Comparison of ENCODE assay signal across 24 cellular contexts in the genomic region with DNA sequence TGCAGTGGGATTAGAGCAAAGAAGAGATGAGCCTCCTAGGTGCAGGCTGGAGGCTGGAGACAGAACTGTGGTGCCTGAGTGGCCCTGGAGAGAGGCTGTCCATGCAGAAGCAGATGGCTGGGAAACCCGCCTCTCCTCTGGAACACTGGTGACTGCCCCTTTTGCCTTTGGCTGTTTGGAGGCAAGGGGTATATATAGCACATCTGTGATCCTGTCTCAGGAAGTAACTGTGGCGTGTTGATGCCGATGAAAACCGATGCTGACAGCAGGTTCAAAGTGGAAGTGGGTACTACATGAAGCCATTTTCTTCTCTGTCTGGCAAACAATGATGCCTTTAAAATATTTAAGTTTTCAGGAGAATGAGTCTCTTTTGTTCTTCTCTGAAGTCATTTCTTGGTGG. TPM values are rescaled to one million over a fixed set of nuclear protein-coding genes. Genes with fewer than 3 reads are reported as not detected.
DNase-seq lines count a peak whose midpoint lies in the region; ATAC-seq and TF ChIP-seq lines count a peak whose summit lies in the region.
"Had no signal": no experiment of that assay in that cellular context is flagged by ENCODE, and none has a peak within 500 bp of the region (broad histone marks: within the 10 kb centered on the region; RNA-seq: fewer than 3 reads in every experiment).

No MANE protein-coding gene starts in this region.

- H3K27me3 ChIP-seq in Loucy (ENCODE audit: insufficient read depth, low read length, poor library complexity, severe bottlenecking) (no peaks in the 10 kb centered on the region), colonic mucosa (no peaks in the 10 kb centered on the region), body of pancreas (no peaks in the 10 kb centered on the region)
- H3K27me3 ChIP-seq: heart left ventricle, upper lobe of right lung had no signal

- WGBS in body of pancreas, 2 donors, result 77 to 79% methylated on average over 4 of the region's 4 CpGs

- H3K27ac Mint-ChIP-seq in activated naive CD4-positive, alpha-beta T cell treated with anti-CD3 and anti-CD28 coated beads, Interleukin-2, amount 50 U/mL, for 24 hours, result no peak overlapping the region
- H3K27ac Mint-ChIP-seq in type B pancreatic cell, result peak overlapping the region; percentile 66
- H3K27ac Mint-ChIP-seq: activated CD4-positive, alpha-beta memory T cell treated with anti-CD3 and anti-CD28 coated beads for 36 hours; effector memory CD8-positive, alpha-beta T cell had no signal

- intact Hi-C loops in colonic mucosa (cut with DNase I) (no loop called here), body of pancreas (cut with DNase I) (no loop called here)

- H3K9me3 ChIP-seq in Loucy (ENCODE audit: insufficient read depth, low read depth, low read length), result no peaks in the 10 kb centered on the region
- H3K9me3 ChIP-seq in colonic mucosa, result no peaks in the 10 kb centered on the region
- H3K9me3 ChIP-seq in body of pancreas, result no peaks in the 10 kb centered on the region
- H3K9me3 ChIP-seq: heart left ventricle, upper lobe of right lung had no signal

- H4K20me1 ChIP-seq in Loucy (ENCODE audit: insufficient read depth, low read length, poor library complexity, severe bottlenecking), result no peaks in the 10 kb centered on the region

- H3K4me1 Mint-ChIP-seq in activated naive CD4-positive, alpha-beta T cell treated with anti-CD3 and anti-CD28 coated beads, Interleukin-2, amount 50 U/mL, for 24 hours, result peaks cover 45% of the 10 kb centered on the region
- peaks cover 6% of the 10 kb centered on the region for H3K4me1 Mint-ChIP-seq in type B pancreatic cell (ENCODE audit: unreplicated experiment)
- H3K4me1 Mint-ChIP-seq: nephron had no signal

- no peak for TF ChIP-seq CTCF in Loucy (conservative IDR thresholded peaks at IDR 0.05; ENCODE audit: low read length)
- no peak for TF ChIP-seq CTCF in colonic mucosa (IDR thresholded peaks at IDR 0.05)
- TF ChIP-seq CTCF in type B pancreatic cell (conservative IDR thresholded peaks at IDR 0.05), result no peak
- TF ChIP-seq CTCF in body of pancreas (IDR thresholded peaks at IDR 0.05), result no peak

- H3K4me3 ChIP-seq in Loucy (ENCODE audit: low read length, poor library complexity, severe bottlenecking) (no peak overlapping the region), colonic mucosa (no peak overlapping the region), body of pancreas (no peak overlapping the region)
- H3K4me3 ChIP-seq: heart left ventricle, upper lobe of right lung had no signal

- H3K9me3 Mint-ChIP-seq in activated naive CD4-positive, alpha-beta T cell treated with anti-CD3 and anti-CD28 coated beads, Interleukin-2, amount 50 U/mL, for 24 hours, result no peaks in the 10 kb centered on the region
- peaks cover 9% of the 10 kb centered on the region for H3K9me3 Mint-ChIP-seq in type B pancreatic cell
- H3K9me3 Mint-ChIP-seq: activated CD4-positive, alpha-beta memory T cell treated with anti-CD3 and anti-CD28 coated beads for 36 hours; effector memory CD8-positive, alpha-beta T cell; nephron had no signal

- no peak overlapping the region for H3K9ac ChIP-seq in Loucy (ENCODE audit: low read depth, low read length, poor library complexity, severe bottlenecking)
- peak overlapping the region in 1 of 2 donors; percentile 19 for H3K9ac ChIP-seq in colonic mucosa (ENCODE audit: low read depth in 2 of 2, low read length in 2 of 2)

- no peak for TF ChIP-seq POLR2A in body of pancreas (IDR thresholded peaks at IDR 0.05)

- H3K4me3 Mint-ChIP-seq in activated naive CD4-positive, alpha-beta T cell treated with anti-CD3 and anti-CD28 coated beads, Interleukin-2, amount 50 U/mL, for 24 hours, result peak overlapping the region; percentile 24
- H3K4me3 Mint-ChIP-seq in type B pancreatic cell, result no peak overlapping the region
- H3K4me3 Mint-ChIP-seq: activated CD4-positive, alpha-beta memory T cell treated with anti-CD3 and anti-CD28 coated beads for 36 hours; effector memory CD8-positive, alpha-beta T cell; nephron had no signal

- no peaks in the 10 kb centered on the region for H3K9me2 ChIP-seq in Loucy (replicated peaks; ENCODE audit: low read depth, low read length)

- H3K27ac ChIP-seq in colonic mucosa, result peak overlapping the region; percentile 54
- H3K27ac ChIP-seq in body of pancreas, result no peak overlapping the region
- H3K27ac ChIP-seq: heart left ventricle, upper lobe of right lung had no signal

- no peaks in the 10 kb centered on the region for H3K79me2 ChIP-seq in Loucy (ENCODE audit: insufficient read depth, low read length)

- no peaks in the 10 kb centered on the region for H3K36me3 ChIP-seq in Loucy (ENCODE audit: insufficient read depth, low read length)
- H3K36me3 ChIP-seq in colonic mucosa, result no peaks in the 10 kb centered on the region
- H3K36me3 ChIP-seq in body of pancreas (replicated peaks in 1 of 2; ENCODE audit: insufficient read depth in 1 of 2, low read depth in 2 of 2), result no peaks in the 10 kb centered on the region
- H3K36me3 ChIP-seq: heart left ventricle, upper lobe of right lung had no signal

- no peaks in the 10 kb centered on the region for H3K4me1 ChIP-seq in Loucy (ENCODE audit: insufficient read depth, low read length, poor library complexity, severe bottlenecking)
- peaks cover 19% of the 10 kb centered on the region for H3K4me1 ChIP-seq in colonic mucosa
- no peaks in the 10 kb centered on the region for H3K4me1 ChIP-seq in body of pancreas
- H3K4me1 ChIP-seq: heart left ventricle, upper lobe of right lung had no signal

- no peak for DNase-seq in activated naive CD4-positive, alpha-beta T cell treated with anti-CD3 and anti-CD28 coated beads, Interleukin-2, amount 50 U/mL, for 16 hours
- no peak for DNase-seq in colonic mucosa
- no peak for DNase-seq in type B pancreatic cell (ENCODE audit: extremely low spot score, unreplicated experiment)
- DNase-seq in body of pancreas, result no peak
- no peak for DNase-seq in kidney tubule cell (ENCODE audit: low spot score)
- DNase-seq: activated CD4-positive, alpha-beta memory T cell treated with anti-CD3 and anti-CD28 coated beads for 36 hours; activated effector memory CD4-positive, alpha-beta T cell treated with anti-CD3 and anti-CD28 coated beads, Interleukin-2, amount 50 U/mL, for 16 hours; activated T-cell treated with anti-CD3 and anti-CD28 coated beads for 4 hours; cortex of kidney; effector memory CD8-positive, alpha-beta T cell; erythroblast; heart left ventricle; kidney; NCI-H1092 treated with DMSO at 0.1 percent for 48 hours; NCI-H187; NCI-H526; SHP77 treated with DMSO at 0.1 percent for 48 hours; T-helper 9 cell; upper lobe of right lung had no signal

- no peaks in the 10 kb centered on the region for H3F3A ChIP-seq in Loucy (ENCODE audit: low read depth)

- ATAC-seq in body of pancreas, result no peak
- ATAC-seq: effector memory CD8-positive, alpha-beta T cell; heart left ventricle; Panc1; upper lobe of right lung had no signal

- H3K4me2 ChIP-seq in Loucy (ENCODE audit: low read depth, low read length, poor library complexity, severe bottlenecking), result no peak overlapping the region

- peak overlapping the region; percentile 53; the same call in 1 of the 2 replicates for H2AFZ ChIP-seq in Loucy (ENCODE audit: low read length)

- H3K36me3 Mint-ChIP-seq in activated naive CD4-positive, alpha-beta T cell treated with anti-CD3 and anti-CD28 coated beads, Interleukin-2, amount 50 U/mL, for 24 hours, result no peaks in the 10 kb centered on the region
- peaks cover 4% of the 10 kb centered on the region for H3K36me3 Mint-ChIP-seq in type B pancreatic cell
- H3K36me3 Mint-ChIP-seq: activated CD4-positive, alpha-beta memory T cell treated with anti-CD3 and anti-CD28 coated beads for 36 hours had no signal

- H3K27me3 Mint-ChIP-seq in activated naive CD4-positive, alpha-beta T cell treated with anti-CD3 and anti-CD28 coated beads, Interleukin-2, amount 50 U/mL, for 24 hours, result no peaks in the 10 kb centered on the region
- peaks cover 3% of the 10 kb centered on the region for H3K27me3 Mint-ChIP-seq in type B pancreatic cell

RNA-seq across cellular contexts. Expression of a gene that starts 43.5 kb away (rescaled TPM):
- total RNA-seq in colonic mucosa, result 10 to 100 TPM; 58.4 to 76.2 TPM
- total RNA-seq in type B pancreatic cell (ENCODE audit: low replicate concordance), result 6.3 and 10.0 TPM in 2 replicates
- 1 to 10 TPM in 1 of 2 donors, not detected in 1; 1.0 TPM for total RNA-seq in body of pancreas
- total RNA-seq: activated CD4-positive, alpha-beta memory T cell treated with anti-CD3 and anti-CD28 coated beads for 36 hours; osteocyte had no signal
